In genomic region chr6:30154709-30155521, GRCh38 we compare ENCODE assay signal across 11 cellular contexts. TPM values are rescaled to one million over a fixed set of nuclear protein-coding genes. Genes with fewer than 3 reads are reported as not detected.
DNase-seq lines count a peak whose midpoint lies in the region; ATAC-seq and TF ChIP-seq lines count a peak whose summit lies in the region.
"Had no signal": no experiment of that assay in that cellular context is flagged by ENCODE, and none has a peak within 500 bp of the region (broad histone marks: within the 10 kb centered on the region; RNA-seq: fewer than 3 reads in every experiment).

No MANE protein-coding gene starts in this region.

- TF ChIP-seq CTCF in ovary (IDR thresholded peaks at IDR 0.05): no peak

- 36 to 63% (median 60%) methylated on average over 12 of the region's 12 CpGs for WGBS in ovary, 3 donors

- ATAC-seq in HG02938 (IDR thresholded peaks at IDR 0.05; ENCODE audit: unreplicated experiment): no peak

- no peaks in the 10 kb centered on the region for H3K9me3 ChIP-seq in SJCRH30 (replicated peaks)
- no peaks in the 10 kb centered on the region for H3K9me3 ChIP-seq in skeletal muscle satellite cell (replicated peaks; ENCODE audit: low read length)
- H3K9me3 ChIP-seq in ovary: no peaks in the 10 kb centered on the region
- H3K9me3 ChIP-seq: thoracic aorta had no signal

- DNase-seq in DMS153 (lab: John Stamatoyannopoulos, UW) (peak; percentile 51), DMS153 treated with DMSO at 0.1 percent for 48 hours (lab: John Stamatoyannopoulos, UW; ENCODE audit: unreplicated experiment) (no peak), SJCRH30 (peak; percentile 34 to 45), fibroblast of peridontal ligament (ENCODE audit: extremely low read depth) (peak; percentile 65), ovary (no peak)
- no peak for DNase-seq in activated CD4-positive, alpha-beta T cell treated with anti-CD3 and anti-CD28 coated beads, Interleukin-2, amount 10 ng/mL, durations not matched to agents 7 days and 5 days
- DNase-seq: KBM-7 had no signal

- no peak overlapping the region for H3K4me3 Mint-ChIP-seq in activated CD4-positive, alpha-beta T cell treated with anti-CD3 and anti-CD28 coated beads, Interleukin-2, amount 10 ng/mL, durations not matched to agents 7 days and 5 days
- H3K4me3 Mint-ChIP-seq: central memory CD8-positive, alpha-beta T cell had no signal

- H3K4me1 ChIP-seq in SJCRH30 (peaks cover 34% of the 10 kb centered on the region), skeletal muscle satellite cell (ENCODE audit: control insufficient read depth, insufficient read depth, low read length) (peaks cover 20% of the 10 kb centered on the region), ovary (ENCODE audit: insufficient read depth) (no peaks in the 10 kb centered on the region)

- CTCF ChIA-PET in activated CD4-positive, alpha-beta T cell treated with anti-CD3 and anti-CD28 coated beads, Interleukin-2, amount 10 ng/mL, durations not matched to agents 7 days and 5 days (lab: Charles Lee): interaction anchor here (1.0 to 1.6 kb wide), 3 partner anchors 12 to 52 kb away, joined by 3 to 5 read pairs (median 4); no protein-coding TSS in a partner anchor

- H3K9ac ChIP-seq in skeletal muscle satellite cell (ENCODE audit: low read depth, low read length): no peak overlapping the region

- H3K27ac ChIP-seq in SJCRH30: no peak overlapping the region
- no peak overlapping the region for H3K27ac ChIP-seq in ovary
- H3K27ac ChIP-seq: thoracic aorta had no signal

- H3K4me2 ChIP-seq in skeletal muscle satellite cell (ENCODE audit: low read length): peak overlapping the region; percentile 53

- peaks cover 25% of the 10 kb centered on the region for H3K27me3 Mint-ChIP-seq in activated CD4-positive, alpha-beta T cell treated with anti-CD3 and anti-CD28 coated beads, Interleukin-2, amount 10 ng/mL, durations not matched to agents 7 days and 5 days

- H3K27ac Mint-ChIP-seq in activated CD4-positive, alpha-beta T cell treated with anti-CD3 and anti-CD28 coated beads, Interleukin-2, amount 10 ng/mL, durations not matched to agents 7 days and 5 days: no peak overlapping the region

- H3K9me3 Mint-ChIP-seq in activated CD4-positive, alpha-beta T cell treated with anti-CD3 and anti-CD28 coated beads, Interleukin-2, amount 10 ng/mL, durations not matched to agents 7 days and 5 days: no peaks in the 10 kb centered on the region
- H3K9me3 Mint-ChIP-seq: central memory CD8-positive, alpha-beta T cell had no signal

- intact Hi-C loops in ovary (cut with DNase I): no loop called here

- H3K27me3 ChIP-seq in SJCRH30 (no peaks in the 10 kb centered on the region), skeletal muscle satellite cell (ENCODE audit: control insufficient read depth, insufficient read depth, low read length) (peaks cover 50% of the 10 kb centered on the region), ovary (no peaks in the 10 kb centered on the region)

- POLR2A ChIA-PET in activated CD4-positive, alpha-beta T cell treated with anti-CD3 and anti-CD28 coated beads, Interleukin-2, amount 10 ng/mL, durations not matched to agents 7 days and 5 days (lab: Charles Lee): no interaction called here

- H3K36me3 ChIP-seq in SJCRH30 (no peaks in the 10 kb centered on the region), skeletal muscle satellite cell (ENCODE audit: insufficient read depth, low read length) (no peaks in the 10 kb centered on the region), ovary (no peaks in the 10 kb centered on the region)
- H3K36me3 ChIP-seq: thoracic aorta had no signal

- H3K4me1 Mint-ChIP-seq in activated CD4-positive, alpha-beta T cell treated with anti-CD3 and anti-CD28 coated beads, Interleukin-2, amount 10 ng/mL, durations not matched to agents 7 days and 5 days: peaks cover 9% of the 10 kb centered on the region
- H3K4me1 Mint-ChIP-seq: central memory CD8-positive, alpha-beta T cell had no signal

- no peak overlapping the region for H3K4me3 ChIP-seq in SJCRH30
- no peak overlapping the region for H3K4me3 ChIP-seq in skeletal muscle satellite cell (ENCODE audit: low read length)
- no peak overlapping the region for H3K4me3 ChIP-seq in ovary
- H3K4me3 ChIP-seq: thoracic aorta had no signal

- TF ChIP-seq EP300 in ovary (IDR thresholded peaks at IDR 0.05): no peak

- no peak for TF ChIP-seq POLR2A in ovary (IDR thresholded peaks at IDR 0.05)

- no peaks in the 10 kb centered on the region for H3K36me3 Mint-ChIP-seq in activated CD4-positive, alpha-beta T cell treated with anti-CD3 and anti-CD28 coated beads, Interleukin-2, amount 10 ng/mL, durations not matched to agents 7 days and 5 days (ENCODE audit: low read depth)

RNA-seq across cellular contexts. Expression of gene TRIM10, which starts 6.1 kb away (rescaled TPM):
- not detected in 2 replicates for total RNA-seq in SJCRH30 (2014; rRNA removed; shearing (Covaris generic))
- total RNA-seq in skeletal muscle satellite cell (2012; rRNA removed): not detected in 2 replicates
- under 1 TPM in 1 of 7 donors, not detected in 6; 0.10 TPM for total RNA-seq in ovary
- not detected for polyA plus RNA-seq in ovary
- total RNA-seq in activated CD4-positive, alpha-beta T cell treated with anti-CD3 and anti-CD28 coated beads, Interleukin-2, amount 10 ng/mL, durations not matched to agents 7 days and 5 days: not detected
- total RNA-seq: thoracic aorta had no signal

RNA-seq across cellular contexts. Expression of gene TRIM15, which starts 8.4 kb away (rescaled TPM):
- total RNA-seq in SJCRH30 (2014; rRNA removed; shearing (Covaris generic)): 0.08 and 0.28 TPM in 2 replicates
- not detected in 2 replicates for total RNA-seq in skeletal muscle satellite cell (2012; rRNA removed)
- total RNA-seq in ovary: under 1 TPM in 1 of 7 donors, not detected in 6; 0.72 TPM
- not detected for polyA plus RNA-seq in ovary
- not detected for total RNA-seq in activated CD4-positive, alpha-beta T cell treated with anti-CD3 and anti-CD28 coated beads, Interleukin-2, amount 10 ng/mL, durations not matched to agents 7 days and 5 days
- total RNA-seq: thoracic aorta had no signal

RNA-seq across cellular contexts. Expression of gene TRIM40, which starts 19.0 kb away (rescaled TPM):
- total RNA-seq in SJCRH30 (2014; rRNA removed; shearing (Covaris generic)): not detected in 2 replicates
- not detected in 2 replicates for total RNA-seq in skeletal muscle satellite cell (2012; rRNA removed)
- not detected for total RNA-seq in ovary
- not detected for polyA plus RNA-seq in ovary
- total RNA-seq in activated CD4-positive, alpha-beta T cell treated with anti-CD3 and anti-CD28 coated beads, Interleukin-2, amount 10 ng/mL, durations not matched to agents 7 days and 5 days: not detected
- total RNA-seq: thoracic aorta had no signal

RNA-seq across cellular contexts. Expression of gene TRIM31, which starts 42.0 kb away (rescaled TPM):
- 0.10 TPM in 1 of 2 replicates, not detected in the other for total RNA-seq in SJCRH30 (2014; rRNA removed; shearing (Covaris generic))
- total RNA-seq in skeletal muscle satellite cell (2012; rRNA removed): not detected in 2 replicates
- total RNA-seq in ovary: not detected
- not detected for polyA plus RNA-seq in ovary
- total RNA-seq in activated CD4-positive, alpha-beta T cell treated with anti-CD3 and anti-CD28 coated beads, Interleukin-2, amount 10 ng/mL, durations not matched to agents 7 days and 5 days: not detected

RNA-seq across cellular contexts. Expression of gene TRIM26, which starts 58.3 kb away (rescaled TPM):
- 30.5 and 36.3 TPM in 2 replicates for total RNA-seq in SJCRH30 (2014; rRNA removed; shearing (Covaris generic))
- total RNA-seq in skeletal muscle satellite cell (2012; rRNA removed): 19.9 and 21.0 TPM in 2 replicates
- total RNA-seq in ovary: 10 to 100 TPM; 15.3 to 35.8 (median 29.0) TPM
- polyA plus RNA-seq in ovary: 10 to 100 TPM; 19.9 to 34.4 TPM
- 10 to 100 TPM; 84.6 to 88.3 TPM for total RNA-seq in activated CD4-positive, alpha-beta T cell treated with anti-CD3 and anti-CD28 coated beads, Interleukin-2, amount 10 ng/mL, durations not matched to agents 7 days and 5 days

Comparison
In these comparisons a context has a peak if more than half of its experiments do, and no peak if none do; other contexts are left out.
1. DNase-seq: peak in DMS153 (single experiment), SJCRH30 (2 of 2) and fibroblast of peridontal ligament (single experiment); none in DMS153 treated with DMSO at 0.1 percent for 48 hours (single experiment), ovary (0 of 5) and activated CD4-positive, alpha-beta T cell treated with anti-CD3 and anti-CD28 coated beads, Interleukin-2, amount 10 ng/mL, durations not matched to agents 7 days and 5 days (single experiment).